8 cellular contexts compared by ENCODE assay signal in the genomic region with DNA sequence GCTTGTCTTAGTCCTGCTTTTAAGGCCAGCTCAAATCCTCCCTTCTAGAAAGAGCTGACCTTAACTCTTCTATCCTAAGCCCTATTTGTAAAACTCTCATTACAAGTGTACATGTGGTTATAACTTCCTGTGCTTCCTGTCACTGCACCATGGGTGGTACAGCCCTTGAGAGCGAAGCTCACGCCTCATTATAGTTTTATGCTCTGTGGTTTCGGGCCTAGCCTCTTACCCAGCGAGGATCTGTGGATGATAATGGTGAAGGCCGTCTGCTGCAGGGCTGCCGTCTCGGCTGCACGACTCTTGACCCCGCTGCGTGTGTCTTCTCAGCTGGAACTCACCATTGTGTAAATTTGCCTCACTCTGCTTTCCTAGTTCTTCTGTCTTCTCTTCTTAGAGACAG.
DNase-seq lines count a peak whose midpoint lies in the region; ATAC-seq and TF ChIP-seq lines count a peak whose summit lies in the region.

No MANE protein-coding gene starts in this region.

- peak; percentile 26 for DNase-seq in GM06990 (ENCODE audit: extremely low read depth, insufficient read length)
- peak; percentile 81 to 93 (median 92) for DNase-seq in NCI-H1417 (lab: John Stamatoyannopoulos, UW)
- DNase-seq in activated effector memory CD4-positive, alpha-beta T cell treated with Interleukin-2 at 50 U/mL for 16 hours = peak; percentile 25
- peak; percentile 5 to 8 for DNase-seq in stimulated activated CD8-positive, alpha-beta memory T cell treated with anti-CD3 and anti-CD28 coated beads, Interleukin-15, amount 100 ng/mL, for 48 hours (ENCODE audit: low read depth in 2 of 2)
- no peak for DNase-seq in colonic mucosa
- DNase-seq in AG08396 (ENCODE audit: low spot score) = no peak
- DNase-seq in Right ventricle myocardium inferior (ENCODE audit: missing footprints) = no peak

- peak; percentile 89 for ATAC-seq in GM21737 (IDR thresholded peaks at IDR 0.05; ENCODE audit: unreplicated experiment)
- ATAC-seq in Right ventricle myocardium inferior = no peak

- H3K9me3 ChIP-seq in colonic mucosa = no peaks in the 10 kb centered on the region

- intact Hi-C loops in colonic mucosa (cut with DNase I) (no loop called here), Right ventricle myocardium inferior (cut with DNase I) (no loop called here)

- TF ChIP-seq CTCF in GM06990 (IDR thresholded peaks at IDR 0.05; ENCODE audit: insufficient read depth, low read length, poor library complexity, severe bottlenecking) (no peak), colonic mucosa (IDR thresholded peaks at IDR 0.05) (no peak)

- H3K4me3 ChIP-seq in GM06990 (replicated peaks; ENCODE audit: low read depth, low read length) = no peak overlapping the region
- no peak overlapping the region for H3K4me3 ChIP-seq in colonic mucosa

- H3K27me3 ChIP-seq in GM06990 (replicated peaks; ENCODE audit: control insufficient read depth, insufficient read depth, low read length) (no peaks in the 10 kb centered on the region), colonic mucosa (no peaks in the 10 kb centered on the region)

- H3K4me1 ChIP-seq in colonic mucosa = no peaks in the 10 kb centered on the region

- no peak overlapping the region for H3K27ac ChIP-seq in colonic mucosa

- H3K9ac ChIP-seq in colonic mucosa (ENCODE audit: low read depth in 2 of 2, low read length in 2 of 2) = no peak overlapping the region

- H3K36me3 ChIP-seq in GM06990 (ENCODE audit: control insufficient read depth, insufficient read depth, low read length) (peaks cover 9% of the 10 kb centered on the region), colonic mucosa (peaks cover 9% of the 10 kb centered on the region)

Comparison
In these comparisons a context has a peak if more than half of its experiments do, and no peak if none do; other contexts are left out.
1. DNase-seq: peak in GM06990 (single experiment), NCI-H1417 (3 of 3), activated effector memory CD4-positive, alpha-beta T cell treated with Interleukin-2 at 50 U/mL for 16 hours (single experiment) and stimulated activated CD8-positive, alpha-beta memory T cell treated with anti-CD3 and anti-CD28 coated beads, Interleukin-15, amount 100 ng/mL, for 48 hours (2 of 2); none in colonic mucosa (single experiment), AG08396 (single experiment) and Right ventricle myocardium inferior (single experiment).